Comparison of ENCODE assay signal across 15 cellular contexts in genomic region chr1:26555550-26555981, GRCh38.
DNase-seq lines count a peak whose midpoint lies in the region; ATAC-seq lines count a peak whose summit lies in the region.
"Had no signal": no experiment of that assay in that cellular context is flagged by ENCODE, and none has a peak within 500 bp of the region (broad histone marks: within the 10 kb centered on the region; RNA-seq: fewer than 3 reads in every experiment).

No MANE protein-coding gene starts in this region.

- peaks cover 6% of the 10 kb centered on the region for H3K4me1 Mint-ChIP-seq in stimulated activated memory B cell treated with anti-CD40 and anti-IgM and Interleukin-4, amounts not matched to agents 10 μg/mL and 1 μg/mL and 100 μg/mL, for 72 hours
- H3K4me1 Mint-ChIP-seq: activated B cell treated with CpG ODN at 0.5 μM for 24 hours, mesothelial cell of epicardium had no signal

- H3K27me3 Mint-ChIP-seq in stimulated activated memory B cell treated with anti-CD40 and anti-IgM and Interleukin-4, amounts not matched to agents 10 μg/mL and 1 μg/mL and 100 μg/mL, for 72 hours: no peaks in the 10 kb centered on the region
- H3K27me3 Mint-ChIP-seq: activated B cell treated with CpG ODN at 0.5 μM for 24 hours had no signal

- H3K27ac Mint-ChIP-seq in stimulated activated memory B cell treated with anti-CD40 and anti-IgM and Interleukin-4, amounts not matched to agents 10 μg/mL and 1 μg/mL and 100 μg/mL, for 72 hours: peak overlapping the region; percentile 54
- H3K27ac Mint-ChIP-seq: activated B cell treated with CpG ODN at 0.5 μM for 24 hours, mesothelial cell of epicardium had no signal

- H3K4me3 Mint-ChIP-seq in stimulated activated memory B cell treated with anti-CD40 and anti-IgM and Interleukin-4, amounts not matched to agents 10 μg/mL and 1 μg/mL and 100 μg/mL, for 72 hours: no peak overlapping the region
- H3K4me3 Mint-ChIP-seq: activated B cell treated with CpG ODN at 0.5 μM for 24 hours, mesothelial cell of epicardium had no signal

- peak; percentile 16 for ATAC-seq in stimulated activated memory B cell treated with anti-CD40 and anti-IgM and Interleukin-4, amounts not matched to agents 10 μg/mL and 1 μg/mL and 100 μg/mL, for 72 hours
- ATAC-seq in HG03432 (IDR thresholded peaks at IDR 0.05; ENCODE audit: unreplicated experiment) (no peak), HG03520 (IDR thresholded peaks at IDR 0.05; ENCODE audit: unreplicated experiment) (no peak)

- peaks cover 83% of the 10 kb centered on the region for H3K36me3 Mint-ChIP-seq in stimulated activated memory B cell treated with anti-CD40 and anti-IgM and Interleukin-4, amounts not matched to agents 10 μg/mL and 1 μg/mL and 100 μg/mL, for 72 hours

- DNase-seq in SIG-M5 treated with dmso at 0.1 percent for 504 hours (lab: John Stamatoyannopoulos, UW; ENCODE audit: unreplicated experiment) (peak; percentile 30), SIG-M5 (lab: John Stamatoyannopoulos, UW) (no peak), SW480 (ENCODE audit: low spot score) (peak; percentile 33), hepatic stellate cell (ENCODE audit: low spot score) (peak; percentile 55), dedifferentiated amniotic fluid mesenchymal stem cell (ENCODE audit: extremely low spot score) (no peak)
- DNase-seq: activated B cell treated with CpG ODN at 0.5 μM for 24 hours, erythroblast, NCI-H1092 treated with DMSO at 0.1 percent for 48 hours, NCI-H526 treated with DMSO at 0.1 percent for 48 hours, retina, upper lobe of left lung had no signal

- H3K9me3 Mint-ChIP-seq in stimulated activated memory B cell treated with anti-CD40 and anti-IgM and Interleukin-4, amounts not matched to agents 10 μg/mL and 1 μg/mL and 100 μg/mL, for 72 hours: no peaks in the 10 kb centered on the region
- H3K9me3 Mint-ChIP-seq: activated B cell treated with CpG ODN at 0.5 μM for 24 hours, mesothelial cell of epicardium had no signal

Comparison
In these comparisons a context has a peak if more than half of its experiments do, and no peak if none do; other contexts are left out.
1. DNase-seq: peak in SIG-M5 treated with dmso at 0.1 percent for 504 hours (single experiment), SW480 (single experiment) and hepatic stellate cell (single experiment); none in SIG-M5 (single experiment) and dedifferentiated amniotic fluid mesenchymal stem cell (single experiment).